10 cellular contexts compared by ENCODE assay signal in genomic region chr2:144454466-144455287, GRCh38.
DNase-seq lines count a peak whose midpoint lies in the region; ATAC-seq and TF ChIP-seq lines count a peak whose summit lies in the region.
"Had no signal": no experiment of that assay in that cellular context is flagged by ENCODE, and none has a peak within 500 bp of the region (broad histone marks: within the 10 kb centered on the region; RNA-seq: fewer than 3 reads in every experiment).

No MANE protein-coding gene starts in this region.

- no peaks in the 10 kb centered on the region for H3K23me2 ChIP-seq in H9 (ENCODE audit: insufficient read length, low read depth, low read length, poor library complexity, severe bottlenecking)

- H3K27me3 Mint-ChIP-seq in activated CD8-positive, alpha-beta T cell treated with anti-CD3 and anti-CD28 coated beads for 36 hours: peaks cover 1% of the 10 kb centered on the region
- peaks cover 6% of the 10 kb centered on the region for H3K27me3 Mint-ChIP-seq in H9 (ENCODE audit: low read depth)

- no peak for TF ChIP-seq CTCF in activated CD8-positive, alpha-beta T cell treated with anti-CD3 and anti-CD28 coated beads for 36 hours (IDR thresholded peaks at IDR 0.05)
- TF ChIP-seq CTCF in psoas muscle (IDR thresholded peaks at IDR 0.05) (no peak), H9 (conservative IDR thresholded peaks at IDR 0.05) (no peak)

- H4K20me1 ChIP-seq in BLaER1 treated with 17β-estradiol and CSF1 and Interleukin-3, amounts not matched to agents 10 nM and 100 nM: peaks cover 100% of the 10 kb centered on the region in 11 experiments
- no peaks in the 10 kb centered on the region for H4K20me1 ChIP-seq in H9 (ENCODE audit: control insufficient read depth, insufficient read depth, insufficient read length)

- H3K4me3 ChIP-seq in BLaER1 treated with 17β-estradiol and CSF1 and Interleukin-3, amounts not matched to agents 10 nM and 100 nM: no peak overlapping the region
- H3K4me3 ChIP-seq in mesenchymal stem cell (ENCODE audit: insufficient read depth in 1 of 2, low read depth in 1 of 2, low read length in 2 of 2) (peak overlapping the region in 1 of 2 experiments; percentile 30), psoas muscle (no peak overlapping the region)

- H3K4me2 ChIP-seq in BLaER1 treated with 17β-estradiol and CSF1 and Interleukin-3, amounts not matched to agents 10 nM and 100 nM: peak overlapping the region in 9 of 11 experiments; percentile 2 to 79 (median 24); a peak in 10 of 22 replicates
- H3K4me2 ChIP-seq in mesenchymal stem cell (ENCODE audit: low read length, poor library complexity, severe bottlenecking) (no peak overlapping the region), H9 (ENCODE audit: insufficient read depth, insufficient read length, low read length) (no peak overlapping the region)

- H4K8ac ChIP-seq in mesenchymal stem cell (ENCODE audit: low read length) (no peak overlapping the region), H9 (replicated peaks; ENCODE audit: insufficient read length, low read depth, low read length) (no peak overlapping the region)

- 58% methylated on average over 8 of the region's 8 CpGs for WGBS in mesenchymal stem cell
- 55 to 70% (median 56%) methylated on average over 8 of the region's 8 CpGs for WGBS in psoas muscle, 3 donors
- no CpG with 5 or more reads among the region's 8 CpGs for WGBS in H9 (ENCODE audit: extremely low coverage, insufficient read length, low lambda C conversion rate)

- peaks cover 93 to 100% (median 99%) of the 10 kb centered on the region in 11 experiments for H3K36me3 ChIP-seq in BLaER1 treated with 17β-estradiol and CSF1 and Interleukin-3, amounts not matched to agents 10 nM and 100 nM
- H3K36me3 ChIP-seq in mesenchymal stem cell (ENCODE audit: control insufficient read depth in 1 of 2, insufficient read depth in 2 of 2, low read depth in 1 of 2, low read length in 2 of 2): peaks cover 2 to 11% of the 10 kb centered on the region in 2 experiments
- no peaks in the 10 kb centered on the region for H3K36me3 ChIP-seq in psoas muscle (ENCODE audit: insufficient read depth in 1 of 2, low read depth in 1 of 2)

- no peak overlapping the region for H2BK15ac ChIP-seq in mesenchymal stem cell (ENCODE audit: low read depth, poor library complexity, severe bottlenecking)
- no peak overlapping the region for H2BK15ac ChIP-seq in H9 (ENCODE audit: low read depth, low read length)

- CTCF ChIA-PET in activated CD8-positive, alpha-beta T cell treated with anti-CD3 and anti-CD28 coated beads for 36 hours (lab: Charles Lee): no interaction called here

- H3K4me3 Mint-ChIP-seq in activated CD8-positive, alpha-beta T cell treated with anti-CD3 and anti-CD28 coated beads for 36 hours: no peak overlapping the region
- H3K4me3 Mint-ChIP-seq in H9: no peak overlapping the region

- H2BK120ac ChIP-seq in mesenchymal stem cell (ENCODE audit: low read depth, low read length): no peak overlapping the region
- no peak overlapping the region for H2BK120ac ChIP-seq in H9 (ENCODE audit: low read depth, low read length, poor library complexity, severe bottlenecking)

- ATAC-seq in GM19463 (IDR thresholded peaks at IDR 0.05; ENCODE audit: unreplicated experiment) (peak; percentile 58), psoas muscle (no peak)
- ATAC-seq in activated CD8-positive, alpha-beta T cell treated with anti-CD3 and anti-CD28 coated beads for 36 hours: peak; percentile 81

- H3K18ac ChIP-seq in mesenchymal stem cell (ENCODE audit: low read depth in 1 of 2, low read length in 2 of 2): peak overlapping the region in 1 of 2 experiments; percentile 13
- no peak overlapping the region for H3K18ac ChIP-seq in H9 (ENCODE audit: insufficient read length, low read depth, low read length)

- no peak overlapping the region for H3T11ph ChIP-seq in H9 (ENCODE audit: low read length)

- no peaks in the 10 kb centered on the region for H3K36me3 Mint-ChIP-seq in activated CD8-positive, alpha-beta T cell treated with anti-CD3 and anti-CD28 coated beads for 36 hours (ENCODE audit: low read depth)
- H3K36me3 Mint-ChIP-seq in H9 (ENCODE audit: insufficient read depth in 1 of 3, low read depth in 3 of 3): no peaks in the 10 kb centered on the region

- peak; percentile 33 for DNase-seq in activated CD8-positive, alpha-beta T cell treated with anti-CD3 and anti-CD28 coated beads for 36 hours
- no peak for DNase-seq in mesenchymal stem cell
- DNase-seq in psoas muscle: no peak
- DNase-seq in NCI-H187 treated with DMSO at 0.1 percent for 48 hours (lab: John Stamatoyannopoulos, UW): no peak
- DNase-seq in HUDEP-2 (lab: John Stamatoyannopoulos, UW; ENCODE audit: unreplicated experiment in 76 of 76): no peak
- DNase-seq in H9: no peak
- DNase-seq: activated effector memory CD4-positive, alpha-beta T cell treated with Interleukin-2 at 50 U/mL for 16 hours; NK-92 treated with Interleukin-12 subunit alpha and Interleukin-12 subunit beta, amount 100 ng/mL, for 24 hours had no signal

- H3K79me2 ChIP-seq in H9 (ENCODE audit: insufficient read depth, low read length): no peaks in the 10 kb centered on the region

- no peak overlapping the region for H4K5ac ChIP-seq in H9 (ENCODE audit: insufficient read length, low read depth, low read length)

- H3K27ac Mint-ChIP-seq in activated CD8-positive, alpha-beta T cell treated with anti-CD3 and anti-CD28 coated beads for 36 hours: peak overlapping the region; percentile 78
- peak overlapping the region in 1 of 3 experiments; percentile 9; a peak in 2 of 7 replicates for H3K27ac Mint-ChIP-seq in H9

- intact Hi-C loops in activated CD8-positive, alpha-beta T cell treated with anti-CD3 and anti-CD28 coated beads for 36 hours (cut with micrococcal nuclease): loop anchor here (5.0 kb wide), 1 partner anchor 58 kb away; no protein-coding TSS in a partner anchor
- intact Hi-C loops in psoas muscle (cut with DNase I): loop anchor here in 1 of 2 donors (2.0 kb wide), 1 partner anchor 54 kb away; no protein-coding TSS in a partner anchor

- H3K4ac ChIP-seq in mesenchymal stem cell (ENCODE audit: low read depth in 1 of 2, low read length in 2 of 2) (no peak overlapping the region), H9 (ENCODE audit: low read depth, low read length) (no peak overlapping the region)

- no peaks in the 10 kb centered on the region for H3K9me3 Mint-ChIP-seq in activated CD8-positive, alpha-beta T cell treated with anti-CD3 and anti-CD28 coated beads for 36 hours
- H3K9me3 Mint-ChIP-seq in H9: no peaks in the 10 kb centered on the region

- H2AFZ ChIP-seq in mesenchymal stem cell (ENCODE audit: low read depth, low read length): no peak overlapping the region
- H2AFZ ChIP-seq in H9 (ENCODE audit: low read length): no peak overlapping the region

- H3K4me1 ChIP-seq in BLaER1 treated with 17β-estradiol and CSF1 and Interleukin-3, amounts not matched to agents 10 nM and 100 nM: peaks cover 67 to 100% (median 94%) of the 10 kb centered on the region in 10 experiments
- H3K4me1 ChIP-seq in mesenchymal stem cell (ENCODE audit: control insufficient read depth, insufficient read depth, low read depth, low read length) (peaks cover 6% of the 10 kb centered on the region), psoas muscle (peaks cover 40% of the 10 kb centered on the region), H9 (ENCODE audit: insufficient read depth, low read length) (peaks cover 4% of the 10 kb centered on the region; the same call in 1 of the 2 replicates)

- H3K9me3 ChIP-seq in BLaER1 treated with 17β-estradiol and CSF1 and Interleukin-3, amounts not matched to agents 10 nM and 100 nM (replicated peaks in 1 of 11): no peaks in the 10 kb centered on the region
- no peaks in the 10 kb centered on the region for H3K9me3 ChIP-seq in mesenchymal stem cell (ENCODE audit: control insufficient read depth, low read length)
- H3K9me3 ChIP-seq in psoas muscle: no peaks in the 10 kb centered on the region
- no peaks in the 10 kb centered on the region for H3K9me3 ChIP-seq in H9 (ENCODE audit: control insufficient read depth, low read depth, low read length)

- H2AK5ac ChIP-seq in mesenchymal stem cell (ENCODE audit: low read length, severe bottlenecking) (no peak overlapping the region), H9 (ENCODE audit: insufficient read length, low read length) (no peak overlapping the region)

- H3K27ac ChIP-seq in BLaER1 treated with 17β-estradiol and CSF1 and Interleukin-3, amounts not matched to agents 10 nM and 100 nM: peak overlapping the region in 5 of 11 experiments; percentile 10 to 56 (median 34); a peak in 7 of 22 replicates
- H3K27ac ChIP-seq in mesenchymal stem cell (ENCODE audit: low read length, poor library complexity, severe bottlenecking): peak overlapping the region; percentile 7
- H3K27ac ChIP-seq in psoas muscle: no peak overlapping the region
- no peak overlapping the region for H3K27ac ChIP-seq in H9 (ENCODE audit: insufficient read length, low read depth, low read length)

- H4K91ac ChIP-seq in mesenchymal stem cell (ENCODE audit: low read length) (peak overlapping the region; percentile 84), H9 (ENCODE audit: insufficient read length, low read depth, low read length) (no peak overlapping the region)

- no peak overlapping the region for H3K56ac ChIP-seq in H9 (ENCODE audit: insufficient read length, low read depth, low read length)

- no peak overlapping the region for H2BK20ac ChIP-seq in H9 (ENCODE audit: low read depth, low read length, poor library complexity, severe bottlenecking)

- H3K27me3 ChIP-seq in BLaER1 treated with 17β-estradiol and CSF1 and Interleukin-3, amounts not matched to agents 10 nM and 100 nM: no peaks in the 10 kb centered on the region
- no peaks in the 10 kb centered on the region for H3K27me3 ChIP-seq in mesenchymal stem cell (ENCODE audit: control insufficient read depth in 1 of 2, insufficient read depth in 1 of 2, low read length in 2 of 2)
- no peaks in the 10 kb centered on the region for H3K27me3 ChIP-seq in psoas muscle (ENCODE audit: insufficient read depth in 3 of 3, low read length in 2 of 3)
- H3K27me3 ChIP-seq in H9 (ENCODE audit: insufficient read depth, low read length): no peaks in the 10 kb centered on the region; the same call in 1 of the 2 replicates

- H3K14ac ChIP-seq in mesenchymal stem cell (ENCODE audit: low read length in 2 of 2): no peak overlapping the region
- H3K14ac ChIP-seq in H9 (ENCODE audit: insufficient read depth, low read length): no peak overlapping the region

- H2BK5ac ChIP-seq in mesenchymal stem cell (ENCODE audit: low read depth, low read length, poor library complexity, severe bottlenecking) (no peak overlapping the region), H9 (ENCODE audit: insufficient read length, low read length) (no peak overlapping the region)

- H2BK12ac ChIP-seq in mesenchymal stem cell (ENCODE audit: low read length in 2 of 2) (peak overlapping the region in 1 of 2 experiments; percentile 3), H9 (ENCODE audit: insufficient read length, low read depth, low read length) (no peak overlapping the region)

- peaks cover 55% of the 10 kb centered on the region for H3K4me1 Mint-ChIP-seq in activated CD8-positive, alpha-beta T cell treated with anti-CD3 and anti-CD28 coated beads for 36 hours (ENCODE audit: low read depth)
- H3K4me1 Mint-ChIP-seq in H9: peaks cover 31 to 43% of the 10 kb centered on the region in 2 experiments

- H3K79me1 ChIP-seq in mesenchymal stem cell (replicated peaks; ENCODE audit: low read length, poor library complexity, severe bottlenecking) (peaks cover 7% of the 10 kb centered on the region), H9 (ENCODE audit: insufficient read depth, low read depth, low read length, poor library complexity, severe bottlenecking) (no peaks in the 10 kb centered on the region)

- H3K23ac ChIP-seq in mesenchymal stem cell (ENCODE audit: low read length in 2 of 2) (no peak overlapping the region), H9 (ENCODE audit: insufficient read length, low read depth, low read length) (no peak overlapping the region)

- peak overlapping the region in 3 of 11 experiments; percentile 5 to 45 (median 15); a peak in 4 of 22 replicates for H3K9ac ChIP-seq in BLaER1 treated with 17β-estradiol and CSF1 and Interleukin-3, amounts not matched to agents 10 nM and 100 nM
- H3K9ac ChIP-seq in mesenchymal stem cell (ENCODE audit: low read length) (peak overlapping the region; percentile 68), H9 (ENCODE audit: extremely low read depth, insufficient read length, low read length) (no peak overlapping the region)

- POLR2A ChIA-PET in activated CD8-positive, alpha-beta T cell treated with anti-CD3 and anti-CD28 coated beads for 36 hours (lab: Charles Lee): interaction anchor here (1.1 kb wide), 1 partner anchor 259 kb away, joined by 3 read pairs; no protein-coding TSS in a partner anchor

Comparison
In these comparisons a context has a peak if more than half of its experiments do, and no peak if none do; other contexts are left out.
1. H3K4me2 ChIP-seq: peak in BLaER1 treated with 17β-estradiol and CSF1 and Interleukin-3, amounts not matched to agents 10 nM and 100 nM (9 of 11); none in mesenchymal stem cell (single experiment) and H9 (single experiment).
2. ATAC-seq: peak in GM19463 (single experiment) and activated CD8-positive, alpha-beta T cell treated with anti-CD3 and anti-CD28 coated beads for 36 hours (single experiment); none in psoas muscle (0 of 4).